ENCODE assay signal across 1 cellular context in genomic region chr2:111975053-111975552, GRCh38.
TF ChIP-seq lines count a peak whose summit lies in the region.

No MANE protein-coding gene starts in this region.

TF ChIP-seq in HepG2, 621 proteins besides CTCF, POLR2A, EP300 and RAD21 (continued from another document and continues in another):
- peak; percentile 47 for TF ChIP-seq FOXP4 (CRISPR knock-in tag; IDR thresholded peaks at IDR 0.05)
- no peak for TF ChIP-seq SCMH1 (CRISPR knock-in tag; IDR thresholded peaks at IDR 0.05; ENCODE audit: borderline replicate concordance)
- TF ChIP-seq, protein P1, sequence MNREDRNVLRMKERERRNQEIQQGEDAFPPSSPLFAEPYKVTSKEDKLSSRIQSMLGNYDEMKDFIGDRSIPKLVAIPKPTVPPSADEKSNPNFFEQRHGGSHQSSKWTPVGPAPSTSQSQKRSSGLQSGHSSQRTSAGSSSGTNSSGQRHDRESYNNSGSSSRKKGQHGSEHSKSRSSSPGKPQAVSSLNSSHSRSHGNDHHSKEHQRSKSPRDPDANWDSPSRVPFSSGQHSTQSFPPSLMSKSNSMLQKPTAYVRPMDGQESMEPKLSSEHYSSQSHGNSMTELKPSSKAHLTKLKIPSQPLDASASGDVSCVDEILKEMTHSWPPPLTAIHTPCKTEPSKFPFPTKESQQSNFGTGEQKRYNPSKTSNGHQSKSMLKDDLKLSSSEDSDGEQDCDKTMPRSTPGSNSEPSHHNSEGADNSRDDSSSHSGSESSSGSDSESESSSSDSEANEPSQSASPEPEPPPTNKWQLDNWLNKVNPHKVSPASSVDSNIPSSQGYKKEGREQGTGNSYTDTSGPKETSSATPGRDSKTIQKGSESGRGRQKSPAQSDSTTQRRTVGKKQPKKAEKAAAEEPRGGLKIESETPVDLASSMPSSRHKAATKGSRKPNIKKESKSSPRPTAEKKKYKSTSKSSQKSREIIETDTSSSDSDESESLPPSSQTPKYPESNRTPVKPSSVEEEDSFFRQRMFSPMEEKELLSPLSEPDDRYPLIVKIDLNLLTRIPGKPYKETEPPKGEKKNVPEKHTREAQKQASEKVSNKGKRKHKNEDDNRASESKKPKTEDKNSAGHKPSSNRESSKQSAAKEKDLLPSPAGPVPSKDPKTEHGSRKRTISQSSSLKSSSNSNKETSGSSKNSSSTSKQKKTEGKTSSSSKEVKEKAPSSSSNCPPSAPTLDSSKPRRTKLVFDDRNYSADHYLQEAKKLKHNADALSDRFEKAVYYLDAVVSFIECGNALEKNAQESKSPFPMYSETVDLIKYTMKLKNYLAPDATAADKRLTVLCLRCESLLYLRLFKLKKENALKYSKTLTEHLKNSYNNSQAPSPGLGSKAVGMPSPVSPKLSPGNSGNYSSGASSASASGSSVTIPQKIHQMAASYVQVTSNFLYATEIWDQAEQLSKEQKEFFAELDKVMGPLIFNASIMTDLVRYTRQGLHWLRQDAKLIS (CRISPR knock-in tag; IDR thresholded peaks at IDR 0.05) = no peak
- peak; percentile 44; the same call in 1 of the 2 replicates for TF ChIP-seq CREM (IDR thresholded peaks at IDR 0.05)
- TF ChIP-seq CREM (CRISPR knock-in tag; IDR thresholded peaks at IDR 0.05) = no peak
- TF ChIP-seq ZBTB3 (CRISPR knock-in tag; IDR thresholded peaks at IDR 0.05; ENCODE audit: borderline replicate concordance, low read depth) = no peak
- TF ChIP-seq, protein P2, sequence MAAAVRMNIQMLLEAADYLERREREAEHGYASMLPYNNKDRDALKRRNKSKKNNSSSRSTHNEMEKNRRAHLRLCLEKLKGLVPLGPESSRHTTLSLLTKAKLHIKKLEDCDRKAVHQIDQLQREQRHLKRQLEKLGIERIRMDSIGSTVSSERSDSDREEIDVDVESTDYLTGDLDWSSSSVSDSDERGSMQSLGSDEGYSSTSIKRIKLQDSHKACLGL (CRISPR knock-in tag; IDR thresholded peaks at IDR 0.05) = no peak
- no peak for TF ChIP-seq PHB2 (IDR thresholded peaks at IDR 0.05; ENCODE audit: partially characterized antibody)
- no peak for TF ChIP-seq KMT2B (CRISPR knock-in tag; IDR thresholded peaks at IDR 0.05)
- TF ChIP-seq ZNF644 (CRISPR knock-in tag; IDR thresholded peaks at IDR 0.05; ENCODE audit: low read depth) = no peak
- TF ChIP-seq SP2 (CRISPR knock-in tag; IDR thresholded peaks at IDR 0.05) = no peak
- TF ChIP-seq SP140L (CRISPR knock-in tag; IDR thresholded peaks at IDR 0.05; ENCODE audit: borderline replicate concordance) = no peak
- no peak for TF ChIP-seq ATM (IDR thresholded peaks at IDR 0.05; ENCODE audit: borderline replicate concordance)
- TF ChIP-seq TCF7L2 (IDR thresholded peaks at IDR 0.05; ENCODE audit: low read depth, low read length) = no peak
- no peak for TF ChIP-seq ZNF766 (CRISPR knock-in tag; IDR thresholded peaks at IDR 0.05; ENCODE audit: borderline replicate concordance)
- no peak for TF ChIP-seq NFKB2 (CRISPR knock-in tag; IDR thresholded peaks at IDR 0.05; ENCODE audit: borderline replicate concordance)
- TF ChIP-seq, protein P3, sequence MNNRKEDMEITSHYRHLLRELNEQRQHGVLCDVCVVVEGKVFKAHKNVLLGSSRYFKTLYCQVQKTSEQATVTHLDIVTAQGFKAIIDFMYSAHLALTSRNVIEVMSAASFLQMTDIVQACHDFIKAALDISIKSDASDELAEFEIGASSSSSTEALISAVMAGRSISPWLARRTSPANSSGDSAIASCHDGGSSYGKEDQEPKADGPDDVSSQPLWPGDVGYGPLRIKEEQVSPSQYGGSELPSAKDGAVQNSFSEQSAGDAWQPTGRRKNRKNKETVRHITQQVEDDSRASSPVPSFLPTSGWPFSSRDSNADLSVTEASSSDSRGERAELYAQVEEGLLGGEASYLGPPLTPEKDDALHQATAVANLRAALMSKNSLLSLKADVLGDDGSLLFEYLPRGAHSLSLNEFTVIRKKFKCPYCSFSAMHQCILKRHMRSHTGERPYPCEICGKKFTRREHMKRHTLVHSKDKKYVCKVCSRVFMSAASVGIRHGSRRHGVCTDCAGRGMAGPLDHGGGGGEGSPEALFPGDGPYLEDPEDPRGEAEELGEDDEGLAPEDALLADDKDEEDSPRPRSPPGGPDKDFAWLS (CRISPR knock-in tag; IDR thresholded peaks at IDR 0.05; ENCODE audit: borderline replicate concordance) = no peak
- no peak for TF ChIP-seq ZNF292 (CRISPR knock-in tag; IDR thresholded peaks at IDR 0.05; ENCODE audit: borderline replicate concordance, low read depth)
- TF ChIP-seq FOSL1 (CRISPR knock-in tag; IDR thresholded peaks at IDR 0.05; ENCODE audit: borderline replicate concordance) = peak; percentile 72; the same call in 1 of the 2 replicates
- TF ChIP-seq MYNN (CRISPR knock-in tag; IDR thresholded peaks at IDR 0.05; ENCODE audit: low read depth) = no peak; the same call in 1 of the 2 replicates
- TF ChIP-seq TAF1 (CRISPR knock-in tag; IDR thresholded peaks at IDR 0.05) = no peak
- TF ChIP-seq MEIS1 (CRISPR knock-in tag; IDR thresholded peaks at IDR 0.05; ENCODE audit: borderline replicate concordance) = no peak
- TF ChIP-seq SP1 (IDR thresholded peaks at IDR 0.05) = no peak
- no peak for TF ChIP-seq SP1 (CRISPR knock-in tag; IDR thresholded peaks at IDR 0.05)
- TF ChIP-seq, protein P4, sequence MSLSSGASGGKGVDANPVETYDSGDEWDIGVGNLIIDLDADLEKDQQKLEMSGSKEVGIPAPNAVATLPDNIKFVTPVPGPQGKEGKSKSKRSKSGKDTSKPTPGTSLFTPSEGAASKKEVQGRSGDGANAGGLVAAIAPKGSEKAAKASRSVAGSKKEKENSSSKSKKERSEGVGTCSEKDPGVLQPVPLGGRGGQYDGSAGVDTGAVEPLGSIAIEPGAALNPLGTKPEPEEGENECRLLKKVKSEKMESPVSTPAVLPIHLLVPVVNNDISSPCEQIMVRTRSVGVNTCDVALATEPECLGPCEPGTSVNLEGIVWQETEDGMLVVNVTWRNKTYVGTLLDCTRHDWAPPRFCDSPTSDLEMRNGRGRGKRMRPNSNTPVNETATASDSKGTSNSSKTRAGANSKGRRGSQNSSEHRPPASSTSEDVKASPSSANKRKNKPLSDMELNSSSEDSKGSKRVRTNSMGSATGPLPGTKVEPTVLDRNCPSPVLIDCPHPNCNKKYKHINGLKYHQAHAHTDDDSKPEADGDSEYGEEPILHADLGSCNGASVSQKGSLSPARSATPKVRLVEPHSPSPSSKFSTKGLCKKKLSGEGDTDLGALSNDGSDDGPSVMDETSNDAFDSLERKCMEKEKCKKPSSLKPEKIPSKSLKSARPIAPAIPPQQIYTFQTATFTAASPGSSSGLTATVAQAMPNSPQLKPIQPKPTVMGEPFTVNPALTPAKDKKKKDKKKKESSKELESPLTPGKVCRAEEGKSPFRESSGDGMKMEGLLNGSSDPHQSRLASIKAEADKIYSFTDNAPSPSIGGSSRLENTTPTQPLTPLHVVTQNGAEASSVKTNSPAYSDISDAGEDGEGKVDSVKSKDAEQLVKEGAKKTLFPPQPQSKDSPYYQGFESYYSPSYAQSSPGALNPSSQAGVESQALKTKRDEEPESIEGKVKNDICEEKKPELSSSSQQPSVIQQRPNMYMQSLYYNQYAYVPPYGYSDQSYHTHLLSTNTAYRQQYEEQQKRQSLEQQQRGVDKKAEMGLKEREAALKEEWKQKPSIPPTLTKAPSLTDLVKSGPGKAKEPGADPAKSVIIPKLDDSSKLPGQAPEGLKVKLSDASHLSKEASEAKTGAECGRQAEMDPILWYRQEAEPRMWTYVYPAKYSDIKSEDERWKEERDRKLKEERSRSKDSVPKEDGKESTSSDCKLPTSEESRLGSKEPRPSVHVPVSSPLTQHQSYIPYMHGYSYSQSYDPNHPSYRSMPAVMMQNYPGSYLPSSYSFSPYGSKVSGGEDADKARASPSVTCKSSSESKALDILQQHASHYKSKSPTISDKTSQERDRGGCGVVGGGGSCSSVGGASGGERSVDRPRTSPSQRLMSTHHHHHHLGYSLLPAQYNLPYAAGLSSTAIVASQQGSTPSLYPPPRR (CRISPR knock-in tag; IDR thresholded peaks at IDR 0.05; ENCODE audit: borderline replicate concordance) = no peak
- TF ChIP-seq AHR (CRISPR knock-in tag; IDR thresholded peaks at IDR 0.05) = no peak
- no peak for TF ChIP-seq SKI (IDR thresholded peaks at IDR 0.05; ENCODE audit: partially characterized antibody)
- TF ChIP-seq SAP130 (CRISPR knock-in tag; IDR thresholded peaks at IDR 0.05; ENCODE audit: low read depth) = peak; percentile 18; the same call in 1 of the 2 replicates
- no peak for TF ChIP-seq HOXA5 (CRISPR knock-in tag; IDR thresholded peaks at IDR 0.05)
- TF ChIP-seq, protein P5, sequence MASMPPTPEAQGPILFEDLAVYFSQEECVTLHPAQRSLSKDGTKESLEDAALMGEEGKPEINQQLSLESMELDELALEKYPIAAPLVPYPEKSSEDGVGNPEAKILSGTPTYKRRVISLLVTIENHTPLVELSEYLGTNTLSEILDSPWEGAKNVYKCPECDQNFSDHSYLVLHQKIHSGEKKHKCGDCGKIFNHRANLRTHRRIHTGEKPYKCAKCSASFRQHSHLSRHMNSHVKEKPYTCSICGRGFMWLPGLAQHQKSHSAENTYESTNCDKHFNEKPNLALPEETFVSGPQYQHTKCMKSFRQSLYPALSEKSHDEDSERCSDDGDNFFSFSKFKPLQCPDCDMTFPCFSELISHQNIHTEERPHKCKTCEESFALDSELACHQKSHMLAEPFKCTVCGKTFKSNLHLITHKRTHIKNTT (CRISPR knock-in tag; IDR thresholded peaks at IDR 0.05) = no peak
- TF ChIP-seq PREB (CRISPR knock-in tag; IDR thresholded peaks at IDR 0.05) = no peak
- TF ChIP-seq MEIS2 (CRISPR knock-in tag; IDR thresholded peaks at IDR 0.05) = no peak
- no peak for TF ChIP-seq ZNF75D (CRISPR knock-in tag; IDR thresholded peaks at IDR 0.05; ENCODE audit: borderline replicate concordance)
- peak; percentile 41; the same call in 1 of the 2 replicates for TF ChIP-seq GFI1 (CRISPR knock-in tag; IDR thresholded peaks at IDR 0.05; ENCODE audit: borderline replicate concordance)
- 0 out of 2 replicates have a peak, but pooled peaks have one; percentile 3 for TF ChIP-seq MAFF (IDR thresholded peaks at IDR 0.05; ENCODE audit: low read depth, low read length)
- no peak for TF ChIP-seq SNAI1 (CRISPR knock-in tag; IDR thresholded peaks at IDR 0.05; ENCODE audit: borderline replicate concordance)
- peak; percentile 48; the same call in 1 of the 2 replicates for TF ChIP-seq ZNF547 (CRISPR knock-in tag; IDR thresholded peaks at IDR 0.05)
- no peak for TF ChIP-seq SRY (CRISPR knock-in tag; IDR thresholded peaks at IDR 0.05)
- no peak for TF ChIP-seq FOXO1 (CRISPR knock-in tag; IDR thresholded peaks at IDR 0.05)
- TF ChIP-seq MTF2 (CRISPR knock-in tag; IDR thresholded peaks at IDR 0.05; ENCODE audit: borderline replicate concordance) = no peak
- TF ChIP-seq SRF (IDR thresholded peaks at IDR 0.05; ENCODE audit: low read depth, low read length) = 0 out of 2 replicates have a peak, but pooled peaks have one; percentile 1
- TF ChIP-seq NR2F1 (CRISPR knock-in tag; IDR thresholded peaks at IDR 0.05) = peak in 1 of 2 experiments; percentile 75; a peak in 2 of 4 replicates
- no peak for TF ChIP-seq TCF12 (IDR thresholded peaks at IDR 0.05)
- no peak for TF ChIP-seq TCF12 (CRISPR knock-in tag; IDR thresholded peaks at IDR 0.05)
- TF ChIP-seq, protein P6, sequence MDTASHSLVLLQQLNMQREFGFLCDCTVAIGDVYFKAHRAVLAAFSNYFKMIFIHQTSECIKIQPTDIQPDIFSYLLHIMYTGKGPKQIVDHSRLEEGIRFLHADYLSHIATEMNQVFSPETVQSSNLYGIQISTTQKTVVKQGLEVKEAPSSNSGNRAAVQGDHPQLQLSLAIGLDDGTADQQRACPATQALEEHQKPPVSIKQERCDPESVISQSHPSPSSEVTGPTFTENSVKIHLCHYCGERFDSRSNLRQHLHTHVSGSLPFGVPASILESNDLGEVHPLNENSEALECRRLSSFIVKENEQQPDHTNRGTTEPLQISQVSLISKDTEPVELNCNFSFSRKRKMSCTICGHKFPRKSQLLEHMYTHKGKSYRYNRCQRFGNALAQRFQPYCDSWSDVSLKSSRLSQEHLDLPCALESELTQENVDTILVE (CRISPR knock-in tag; IDR thresholded peaks at IDR 0.05) = no peak
